8 cellular contexts compared by ENCODE assay signal in the genomic region with DNA sequence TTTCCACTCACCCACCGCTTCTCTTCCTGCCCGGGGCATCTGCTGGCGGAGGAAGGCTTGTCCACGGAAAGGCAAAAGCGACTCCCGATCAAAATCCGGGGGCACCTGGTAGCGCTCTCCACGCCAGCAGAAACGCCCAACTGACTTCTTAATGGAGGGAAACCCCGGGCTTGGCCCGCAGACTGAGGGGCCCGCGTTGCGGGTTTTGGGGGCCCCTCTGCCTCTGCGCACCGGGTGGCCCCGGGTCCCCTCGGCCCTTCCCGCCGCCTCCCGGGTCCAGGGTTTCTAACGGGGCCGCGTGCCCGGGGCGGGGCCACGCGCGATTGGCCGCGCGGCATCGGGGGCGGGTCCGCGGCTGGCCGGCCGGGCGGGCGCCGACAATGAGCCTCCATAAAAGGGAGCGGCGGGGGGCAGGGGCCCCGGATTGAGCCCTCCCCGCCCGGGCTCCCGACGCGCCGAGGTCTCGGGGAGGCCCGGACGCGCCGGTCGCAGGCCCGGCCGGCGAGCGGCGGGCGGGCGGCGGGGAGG. TPM values are rescaled to one million over a fixed set of nuclear protein-coding genes. Genes with fewer than 3 reads are reported as not detected.
A peak's percentile ranks its signal among the peaks of the same experiment; 100 is the strongest.
DNase-seq lines count a peak whose midpoint lies in the region; ATAC-seq lines count a peak whose summit lies in the region.

A gene with protein sequence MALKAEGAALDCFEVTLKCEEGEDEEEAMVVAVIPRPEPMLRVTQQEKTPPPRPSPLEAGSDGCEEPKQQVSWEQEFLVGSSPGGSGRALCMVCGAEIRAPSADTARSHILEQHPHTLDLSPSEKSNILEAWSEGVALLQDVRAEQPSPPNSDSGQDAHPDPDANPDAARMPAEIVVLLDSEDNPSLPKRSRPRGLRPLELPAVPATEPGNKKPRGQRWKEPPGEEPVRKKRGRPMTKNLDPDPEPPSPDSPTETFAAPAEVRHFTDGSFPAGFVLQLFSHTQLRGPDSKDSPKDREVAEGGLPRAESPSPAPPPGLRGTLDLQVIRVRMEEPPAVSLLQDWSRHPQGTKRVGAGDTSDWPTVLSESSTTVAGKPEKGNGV (plus strand): TSS at position 422 of the 528 bp plus-strand sequence. CDS start 231 bp downstream, outside the sequence.

- H3K27ac Mint-ChIP-seq in activated CD4-positive, alpha-beta T cell treated with anti-CD3 and anti-CD28 coated beads for 36 hours = no peak within 1 kb of the TSS

- peaks cover 21% of the 10 kb centered on the region for H3K36me3 Mint-ChIP-seq in activated CD4-positive, alpha-beta T cell treated with anti-CD3 and anti-CD28 coated beads for 36 hours (ENCODE audit: low read depth)

- POLR2A ChIA-PET in activated CD4-positive, alpha-beta T cell treated with anti-CD3 and anti-CD28 coated beads for 36 hours (lab: Charles Lee) = no interaction called here

- DNase-seq in AG08395 (ENCODE audit: low spot score) (peak; percentile 95), NCI-H226 (peak; percentile 58), kidney tubule cell (ENCODE audit: low spot score) (peak; percentile 79)
- peak; percentile 80 for DNase-seq in activated CD4-positive, alpha-beta T cell treated with anti-CD3 and anti-CD28 coated beads for 36 hours
- DNase-seq in stimulated activated CD4-positive, alpha-beta T cell treated with anti-CD3 and anti-CD28 coated beads, Interleukin-15, amount 100 ng/mL, for 48 hours (ENCODE audit: low read depth in 2 of 2) = peak; percentile 42 to 69

- peak within 1 kb of the TSS; percentile 77 for H3K27ac ChIP-seq in cingulate gyrus (ENCODE audit: low read depth, low read length)

- H3K27me3 Mint-ChIP-seq in activated CD4-positive, alpha-beta T cell treated with anti-CD3 and anti-CD28 coated beads for 36 hours = no peaks in the 10 kb centered on the region

- H3K9me3 Mint-ChIP-seq in activated CD4-positive, alpha-beta T cell treated with anti-CD3 and anti-CD28 coated beads for 36 hours (ENCODE audit: low read depth) = no peaks in the 10 kb centered on the region

- CTCF ChIA-PET in activated CD4-positive, alpha-beta T cell treated with anti-CD3 and anti-CD28 coated beads for 36 hours (lab: Charles Lee) = interaction anchor here (1.0 to 1.1 kb wide), 3 partner anchors 25 to 88 kb away, joined by 3 to 8 read pairs (median 4); a partner anchor contains a TSS

- ATAC-seq in GM18907 (IDR thresholded peaks at IDR 0.05; ENCODE audit: unreplicated experiment) = peak; percentile 82
- ATAC-seq in HG03135 (IDR thresholded peaks at IDR 0.05; ENCODE audit: unreplicated experiment) = peak; percentile 69
- peak; percentile 91 for ATAC-seq in activated CD4-positive, alpha-beta T cell treated with anti-CD3 and anti-CD28 coated beads for 36 hours

- intact Hi-C loops in activated CD4-positive, alpha-beta T cell treated with anti-CD3 and anti-CD28 coated beads for 36 hours (cut with DNase I, micrococcal nuclease) = loop anchor here (1.0 to 5.0 kb wide), 6 partner anchors 25 to 161 kb away; a partner anchor contains a TSS

- peak within 1 kb of the TSS; percentile 77 for H3K4me3 Mint-ChIP-seq in activated CD4-positive, alpha-beta T cell treated with anti-CD3 and anti-CD28 coated beads for 36 hours

- H3K4me1 Mint-ChIP-seq in activated CD4-positive, alpha-beta T cell treated with anti-CD3 and anti-CD28 coated beads for 36 hours = peaks cover 21% of the 10 kb centered on the region

RNA-seq across cellular contexts. Expression of the gene that starts here (rescaled TPM):
- 10 to 100 TPM; 25.7 to 26.2 TPM for total RNA-seq in activated CD4-positive, alpha-beta T cell treated with anti-CD3 and anti-CD28 coated beads for 36 hours

Comparison
In these comparisons a context has a peak if more than half of its experiments do, and no peak if none do; other contexts are left out.
1. Peak in every context shown above with its lines: DNase-seq, ATAC-seq and H3K27ac ChIP-seq.